In genomic region chr6:33199687-33200233, GRCh38 we compare ENCODE assay signal across 8 cellular contexts. TPM values are rescaled to one million over a fixed set of nuclear protein-coding genes. Genes with fewer than 3 reads are reported as not detected.
DNase-seq lines count a peak whose midpoint lies in the region; ATAC-seq lines count a peak whose summit lies in the region.

No MANE protein-coding gene starts in this region.

- peak overlapping the region; percentile 85 for H3K4me3 ChIP-seq in mononuclear cell (ENCODE audit: low read length)

- peaks cover 56% of the 10 kb centered on the region for H3K4me1 Mint-ChIP-seq in activated CD4-positive, alpha-beta T cell treated with anti-CD3 and anti-CD28 coated beads, Interleukin-2, amount 10 ng/mL, durations not matched to agents 24 days and 14 days
- peaks cover 61% of the 10 kb centered on the region in 2 donors for H3K4me1 Mint-ChIP-seq in effector memory CD8-positive, alpha-beta T cell (ENCODE audit: low read depth in 2 of 2)
- peaks cover 74% of the 10 kb centered on the region for H3K4me1 Mint-ChIP-seq in stimulated activated memory B cell treated with anti-CD40 and anti-IgM and Interleukin-4, amounts not matched to agents 10 μg/mL and 1 μg/mL and 100 μg/mL, for 72 hours

- H3K9me3 ChIP-seq in mononuclear cell (ENCODE audit: low read depth, low read length), result no peaks in the 10 kb centered on the region

- peak overlapping the region; percentile 100 for H3K4me3 Mint-ChIP-seq in activated CD4-positive, alpha-beta T cell treated with anti-CD3 and anti-CD28 coated beads, Interleukin-2, amount 10 ng/mL, durations not matched to agents 24 days and 14 days
- peak overlapping the region; percentile 100 for H3K4me3 Mint-ChIP-seq in effector memory CD8-positive, alpha-beta T cell
- H3K4me3 Mint-ChIP-seq in stimulated activated memory B cell treated with anti-CD40 and anti-IgM and Interleukin-4, amounts not matched to agents 10 μg/mL and 1 μg/mL and 100 μg/mL, for 72 hours, result peak overlapping the region; percentile 92

- no peaks in the 10 kb centered on the region for H3K27me3 Mint-ChIP-seq in activated CD4-positive, alpha-beta T cell treated with anti-CD3 and anti-CD28 coated beads, Interleukin-2, amount 10 ng/mL, durations not matched to agents 24 days and 14 days
- H3K27me3 Mint-ChIP-seq in effector memory CD8-positive, alpha-beta T cell, result no peaks in the 10 kb centered on the region
- no peaks in the 10 kb centered on the region for H3K27me3 Mint-ChIP-seq in stimulated activated memory B cell treated with anti-CD40 and anti-IgM and Interleukin-4, amounts not matched to agents 10 μg/mL and 1 μg/mL and 100 μg/mL, for 72 hours

- H3K9me3 Mint-ChIP-seq in activated CD4-positive, alpha-beta T cell treated with anti-CD3 and anti-CD28 coated beads, Interleukin-2, amount 10 ng/mL, durations not matched to agents 24 days and 14 days, result no peaks in the 10 kb centered on the region
- no peaks in the 10 kb centered on the region for H3K9me3 Mint-ChIP-seq in effector memory CD8-positive, alpha-beta T cell
- H3K9me3 Mint-ChIP-seq in stimulated activated memory B cell treated with anti-CD40 and anti-IgM and Interleukin-4, amounts not matched to agents 10 μg/mL and 1 μg/mL and 100 μg/mL, for 72 hours, result no peaks in the 10 kb centered on the region

- no peaks in the 10 kb centered on the region for H3K27me3 ChIP-seq in mononuclear cell (ENCODE audit: insufficient read depth, low read length)

- H3K36me3 Mint-ChIP-seq in activated CD4-positive, alpha-beta T cell treated with anti-CD3 and anti-CD28 coated beads, Interleukin-2, amount 10 ng/mL, durations not matched to agents 24 days and 14 days (ENCODE audit: low read depth), result peaks cover 71% of the 10 kb centered on the region
- H3K36me3 Mint-ChIP-seq in effector memory CD8-positive, alpha-beta T cell (ENCODE audit: insufficient read depth), result peaks cover 60% of the 10 kb centered on the region
- H3K36me3 Mint-ChIP-seq in stimulated activated memory B cell treated with anti-CD40 and anti-IgM and Interleukin-4, amounts not matched to agents 10 μg/mL and 1 μg/mL and 100 μg/mL, for 72 hours, result peaks cover 51% of the 10 kb centered on the region

- DNase-seq in NCI-H187 (lab: John Stamatoyannopoulos, UW) (peak; percentile 52 to 70), NCI-H187 treated with DMSO at 0.1 percent for 48 hours (lab: John Stamatoyannopoulos, UW) (no peak), NCI-H2171 treated with DMSO at 0.1 percent for 48 hours (lab: John Stamatoyannopoulos, UW) (peak; percentile 75)
- peak; percentile 95 for DNase-seq in activated CD4-positive, alpha-beta T cell treated with anti-CD3 and anti-CD28 coated beads, Interleukin-2, amount 10 ng/mL, durations not matched to agents 24 days and 14 days
- no peak for DNase-seq in effector memory CD8-positive, alpha-beta T cell

- H3K4me1 ChIP-seq in mononuclear cell (ENCODE audit: insufficient read depth, low read length), result peaks cover 45% of the 10 kb centered on the region

- intact Hi-C loops in activated CD4-positive, alpha-beta T cell treated with anti-CD3 and anti-CD28 coated beads, Interleukin-2, amount 10 ng/mL, durations not matched to agents 24 days and 14 days (cut with micrococcal nuclease), result loop anchor here (1.0 to 10.0 kb wide), 9 partner anchors 50 to 1547 kb away; partner anchors contain the start of genes AGPAT1, BAG6, CLIC1 and CUTA

- ATAC-seq in HG02678 (IDR thresholded peaks at IDR 0.05; ENCODE audit: unreplicated experiment), result peak; percentile 21
- ATAC-seq in effector memory CD8-positive, alpha-beta T cell (replicated peaks), result peak; percentile 26
- ATAC-seq in stimulated activated memory B cell treated with anti-CD40 and anti-IgM and Interleukin-4, amounts not matched to agents 10 μg/mL and 1 μg/mL and 100 μg/mL, for 72 hours, result peak; percentile 54

- H3K27ac Mint-ChIP-seq in activated CD4-positive, alpha-beta T cell treated with anti-CD3 and anti-CD28 coated beads, Interleukin-2, amount 10 ng/mL, durations not matched to agents 24 days and 14 days, result peak overlapping the region; percentile 97
- H3K27ac Mint-ChIP-seq in effector memory CD8-positive, alpha-beta T cell, result peak overlapping the region; percentile 99
- H3K27ac Mint-ChIP-seq in stimulated activated memory B cell treated with anti-CD40 and anti-IgM and Interleukin-4, amounts not matched to agents 10 μg/mL and 1 μg/mL and 100 μg/mL, for 72 hours, result peak overlapping the region; percentile 95

RNA-seq across cellular contexts. Expression of gene RXRB, which starts 0.7 kb away (rescaled TPM):
- total RNA-seq in activated CD4-positive, alpha-beta T cell treated with anti-CD3 and anti-CD28 coated beads, Interleukin-2, amount 10 ng/mL, durations not matched to agents 24 days and 14 days, result 46.6 and 48.0 TPM in 2 replicates
- total RNA-seq in mononuclear cell, result 11.3 TPM

RNA-seq across cellular contexts. Expression of gene SLC39A7, which starts 0.9 kb away (rescaled TPM):
- 61.7 and 63.9 TPM in 2 replicates for total RNA-seq in activated CD4-positive, alpha-beta T cell treated with anti-CD3 and anti-CD28 coated beads, Interleukin-2, amount 10 ng/mL, durations not matched to agents 24 days and 14 days
- total RNA-seq in mononuclear cell, result 10.7 TPM

RNA-seq across cellular contexts. Expression of gene HSD17B8, which starts 4.7 kb away (rescaled TPM):
- total RNA-seq in activated CD4-positive, alpha-beta T cell treated with anti-CD3 and anti-CD28 coated beads, Interleukin-2, amount 10 ng/mL, durations not matched to agents 24 days and 14 days, result 18.2 and 18.3 TPM in 2 replicates
- 6.4 TPM for total RNA-seq in mononuclear cell

RNA-seq across cellular contexts. Expression of gene COL11A2, which starts 7.5 kb away (rescaled TPM):
- 0.47 and 0.56 TPM in 2 replicates for total RNA-seq in activated CD4-positive, alpha-beta T cell treated with anti-CD3 and anti-CD28 coated beads, Interleukin-2, amount 10 ng/mL, durations not matched to agents 24 days and 14 days
- 0.63 TPM for total RNA-seq in mononuclear cell

RNA-seq across cellular contexts. Expression of gene RING1, which starts 8.5 kb away (rescaled TPM):
- total RNA-seq in activated CD4-positive, alpha-beta T cell treated with anti-CD3 and anti-CD28 coated beads, Interleukin-2, amount 10 ng/mL, durations not matched to agents 24 days and 14 days, result 44.4 and 47.6 TPM in 2 replicates
- total RNA-seq in mononuclear cell, result 11.4 TPM

Comparison
In these comparisons a context has a peak if more than half of its experiments do, and no peak if none do; other contexts are left out.
1. DNase-seq: peak in NCI-H187 (2 of 2), NCI-H2171 treated with DMSO at 0.1 percent for 48 hours (single experiment) and activated CD4-positive, alpha-beta T cell treated with anti-CD3 and anti-CD28 coated beads, Interleukin-2, amount 10 ng/mL, durations not matched to agents 24 days and 14 days (single experiment); none in NCI-H187 treated with DMSO at 0.1 percent for 48 hours (single experiment) and effector memory CD8-positive, alpha-beta T cell (0 of 3).
2. Peak in every context shown above with its lines, with median percentiles within 50 percentile points of each other: ATAC-seq, H3K27ac Mint-ChIP-seq and H3K4me3 Mint-ChIP-seq.